1 cellular context compared by ENCODE assay signal in genomic region chr2:46394649-46395510, GRCh38.
A peak's percentile ranks its signal among the peaks of the same experiment; 100 is the strongest.
TF ChIP-seq lines count a peak whose summit lies in the region.

No MANE protein-coding gene starts in this region.

TF ChIP-seq in HepG2, 621 proteins besides CTCF, POLR2A, EP300 and RAD21 (continued from another document and continues in another):
- TF ChIP-seq ZNF609 (CRISPR knock-in tag; IDR thresholded peaks at IDR 0.05; ENCODE audit: borderline replicate concordance) = peak; percentile 88
- 0 out of 2 replicates have a peak, but pooled peaks have one; percentile 63 for TF ChIP-seq POGZ (CRISPR knock-in tag; IDR thresholded peaks at IDR 0.05)
- no peak for TF ChIP-seq PRDM10 (CRISPR knock-in tag; IDR thresholded peaks at IDR 0.05; ENCODE audit: low read depth)
- peak; percentile 66; the same call in 1 of the 2 replicates for TF ChIP-seq ETV5 (CRISPR knock-in tag; IDR thresholded peaks at IDR 0.05; ENCODE audit: borderline replicate concordance)
- peak; percentile 49; the same call in 1 of the 2 replicates for TF ChIP-seq ZNF362 (CRISPR knock-in tag; IDR thresholded peaks at IDR 0.05; ENCODE audit: borderline replicate concordance)
- TF ChIP-seq ZNF788 (CRISPR knock-in tag; IDR thresholded peaks at IDR 0.05; ENCODE audit: borderline replicate concordance) = peak; percentile 35; the same call in 1 of the 2 replicates
- 0 out of 2 replicates have a peak, but pooled peaks have one; percentile 66 for TF ChIP-seq SNAPC2 (CRISPR knock-in tag; IDR thresholded peaks at IDR 0.05)
- 0 out of 2 replicates have a peak, but pooled peaks have one; percentile 13 for TF ChIP-seq SOX13 (IDR thresholded peaks at IDR 0.05)
- peak in 1 of 2 experiments; percentile 87; a peak in 2 of 4 replicates for TF ChIP-seq SOX13 (CRISPR knock-in tag; conservative IDR thresholded peaks at IDR 0.05 in 1 of 2, IDR thresholded peaks at IDR 0.05 in 1 of 2)
- no peak; the same call in 1 of the 2 replicates for TF ChIP-seq ZNF772 (CRISPR knock-in tag; IDR thresholded peaks at IDR 0.05)
- TF ChIP-seq FOSL2 (CRISPR knock-in tag; IDR thresholded peaks at IDR 0.05) = peak; percentile 73
- TF ChIP-seq TEAD3 (CRISPR knock-in tag; optimal IDR thresholded peaks at IDR 0.05; ENCODE audit: borderline replicate concordance) = peak; percentile 53
- 0 out of 2 replicates have a peak, but pooled peaks have one; percentile 87 for TF ChIP-seq ZSCAN29 (CRISPR knock-in tag; conservative IDR thresholded peaks at IDR 0.05)
- no peak for TF ChIP-seq ZNF737 (CRISPR knock-in tag; IDR thresholded peaks at IDR 0.05; ENCODE audit: borderline replicate concordance)
- 0 out of 2 replicates have a peak, but pooled peaks have one; percentile 15 for TF ChIP-seq ZNF770 (CRISPR knock-in tag; IDR thresholded peaks at IDR 0.05)
- no peak for TF ChIP-seq ZNF589 (CRISPR knock-in tag; conservative IDR thresholded peaks at IDR 0.05)
- no peak for TF ChIP-seq ZNF407 (CRISPR knock-in tag; IDR thresholded peaks at IDR 0.05; ENCODE audit: not compliant biosample characterization)
- no peak for TF ChIP-seq HBP1 (CRISPR knock-in tag; IDR thresholded peaks at IDR 0.05; ENCODE audit: low read depth)
- peak; percentile 75 for TF ChIP-seq HNF4A (CRISPR knock-in tag; IDR thresholded peaks at IDR 0.05)
- TF ChIP-seq KDM1A (CRISPR knock-in tag; IDR thresholded peaks at IDR 0.05) = peak; percentile 80; the same call in 1 of the 2 replicates
- TF ChIP-seq PCBP1 (IDR thresholded peaks at IDR 0.05; ENCODE audit: borderline replicate concordance, low read depth, low read length) = no peak
- no peak for TF ChIP-seq NR3C1 (CRISPR knock-in tag; IDR thresholded peaks at IDR 0.05)
- TF ChIP-seq U2AF2 (IDR thresholded peaks at IDR 0.05; ENCODE audit: low read depth, low read length) = no peak
- TF ChIP-seq ZNF766 (CRISPR knock-in tag; IDR thresholded peaks at IDR 0.05; ENCODE audit: borderline replicate concordance) = no peak
- TF ChIP-seq STAT6 (CRISPR knock-in tag; IDR thresholded peaks at IDR 0.05; ENCODE audit: borderline replicate concordance) = 0 out of 2 replicates have a peak, but pooled peaks have one; percentile 77
- peak; percentile 27; the same call in 1 of the 2 replicates for TF ChIP-seq SMC3 (IDR thresholded peaks at IDR 0.05; ENCODE audit: low read length)
